In genomic region chr10:50623299-50624153, GRCh38 we compare ENCODE assay signal across 8 cellular contexts. TPM values are rescaled to one million over a fixed set of nuclear protein-coding genes. Genes with fewer than 3 reads are reported as not detected.
DNase-seq lines count a peak whose midpoint lies in the region; ATAC-seq and TF ChIP-seq lines count a peak whose summit lies in the region.

SGMS1 (minus strand) TSS chr10:50623956; CDS start chr10:50344114, 279,842 bp downstream.

- no peak for TF ChIP-seq CTCF in CD4-positive, alpha-beta T cell (IDR thresholded peaks at IDR 0.05)
- TF ChIP-seq CTCF in PC-9 (conservative IDR thresholded peaks at IDR 0.05) (no peak), esophagus muscularis mucosa (IDR thresholded peaks at IDR 0.05) (no peak)

- peak within 1 kb of the TSS; percentile 98 for H3K27ac ChIP-seq in CD4-positive, alpha-beta T cell (ENCODE audit: low read depth, low read length)
- H3K27ac ChIP-seq in PC-9 (peak within 1 kb of the TSS; percentile 89), esophagus muscularis mucosa (replicated peaks in 1 of 4) (peak within 1 kb of the TSS; percentile 96 to 98 (median 98)), muscle layer of duodenum (ENCODE audit: low read length) (peak within 1 kb of the TSS; percentile 100)

- no TSS peak for BruUV-seq in PC-9 (replicated peaks; lab: Mats Ljungman, UMichigan)

- peak within 1 kb of the TSS; percentile 97 for H3K27ac Mint-ChIP-seq in CD4-positive, alpha-beta T cell

- peaks cover 3% of the 10 kb centered on the region for H4K20me1 ChIP-seq in PC-9 (ENCODE audit: insufficient read depth)

- H3K79me2 ChIP-seq in PC-9 (ENCODE audit: low read depth), result peaks cover 56% of the 10 kb centered on the region

- no peaks in the 10 kb centered on the region for H3K9me3 Mint-ChIP-seq in CD4-positive, alpha-beta T cell

- H3F3A ChIP-seq in PC-9 (ENCODE audit: insufficient read depth, low read depth), result peaks cover 30% of the 10 kb centered on the region

- H3K4me1 ChIP-seq in PC-9 (replicated peaks; ENCODE audit: insufficient read depth), result peaks cover 34% of the 10 kb centered on the region
- peaks cover 34 to 51% (median 46%) of the 10 kb centered on the region in 4 donors for H3K4me1 ChIP-seq in esophagus muscularis mucosa
- peaks cover 12 to 42% of the 10 kb centered on the region in 2 donors for H3K4me1 ChIP-seq in muscle layer of duodenum (ENCODE audit: control insufficient read depth in 1 of 2, insufficient read depth in 2 of 2, low read length in 2 of 2)

- TF ChIP-seq EP300 in esophagus muscularis mucosa (IDR thresholded peaks at IDR 0.05), result no peak

- peak within 1 kb of the TSS; percentile 85 for H2AFZ ChIP-seq in PC-9

- CTCF ChIA-PET in CD4-positive, alpha-beta T cell (lab: Charles Lee), result no interaction called here
- CTCF ChIA-PET in PC-9 (lab: Charles Lee), result interaction anchor here (0.6 to 1.1 kb wide), 3 partner anchors 46 to 1046 kb away, joined by 3 to 10 read pairs (median 5); no protein-coding TSS in a partner anchor

- WGBS in esophagus muscularis mucosa, result no CpG with 5 or more reads among the region's 104 CpGs

- peaks cover 50% of the 10 kb centered on the region for H3K4me1 Mint-ChIP-seq in CD4-positive, alpha-beta T cell (ENCODE audit: low read depth)

- peak; percentile 59 to 77 (median 70) for DNase-seq in CD4-positive, alpha-beta T cell
- peak; percentile 51 to 86 for DNase-seq in PC-9
- peak; percentile 72 for DNase-seq in activated T-helper 1 cell treated with Interleukin-2 at 50 U/mL for 16 hours (ENCODE audit: low read depth)
- DNase-seq in esophagus muscularis mucosa (ENCODE audit: extremely low spot score), result peak; percentile 94
- peak; percentile 55 to 80 for DNase-seq in stimulated activated CD8-positive, alpha-beta memory T cell treated with anti-CD3 and anti-CD28 coated beads, Interleukin-7, amount 100 ng/mL, for 4 hours (ENCODE audit: low read depth in 2 of 2)

- POLR2A ChIA-PET in CD4-positive, alpha-beta T cell (lab: Charles Lee), result interaction anchor here (0.8 to 5.2 kb wide), 23 partner anchors 11 to 1085 kb away, joined by 3 to 100 read pairs (median 5); partner anchors contain the start of genes ASAH2B, CSTF2T, ERCC6 and PARG
- POLR2A ChIA-PET in PC-9 (lab: Charles Lee; ENCODE audit: unreplicated experiment), result interaction anchor here (0.5 to 0.7 kb wide), 3 partner anchors 68 to 1649 kb away, joined by 5 to 9 read pairs (median 5); no protein-coding TSS in a partner anchor

- H3K4me2 ChIP-seq in PC-9, result peak within 1 kb of the TSS; percentile 99

- H3K27me3 Mint-ChIP-seq in CD4-positive, alpha-beta T cell, result no peaks in the 10 kb centered on the region

- peaks cover 28% of the 10 kb centered on the region for H3K36me3 Mint-ChIP-seq in CD4-positive, alpha-beta T cell (ENCODE audit: low read depth)

- H3K36me3 ChIP-seq in PC-9 (ENCODE audit: low read depth) (no peaks in the 10 kb centered on the region), esophagus muscularis mucosa (no peaks in the 10 kb centered on the region), muscle layer of duodenum (ENCODE audit: control insufficient read depth in 1 of 2, insufficient read depth in 2 of 2, low read length in 2 of 2) (peaks cover 0 to 9% of the 10 kb centered on the region in 2 donors)

- intact Hi-C loops in CD4-positive, alpha-beta T cell (cut with DNase I, micrococcal nuclease), result loop anchor here (2.0 to 10.0 kb wide), 7 partner anchors 61 to 1089 kb away; partner anchors contain the start of genes CSTF2T (in 1 of the 2), ERCC6 (in 1 of the 2) and WASHC2A (in 1 of the 2)
- intact Hi-C loops in PC-9 (cut with micrococcal nuclease; ENCODE audit: unreplicated experiment) (loop anchor here (1.0 to 5.0 kb wide), 7 partner anchors 19 to 346 kb away; no protein-coding TSS in a partner anchor), esophagus muscularis mucosa (cut with DNase I) (loop anchor here (2.0 to 5.0 kb wide), 3 partner anchors 71 to 206 kb away; no protein-coding TSS in a partner anchor)

- no peaks in the 10 kb centered on the region for H3K9me2 ChIP-seq in PC-9 (ENCODE audit: insufficient read depth)

- TF ChIP-seq POLR2A in esophagus muscularis mucosa (IDR thresholded peaks at IDR 0.05; ENCODE audit: low read depth), result peak; percentile 13

- H3K27me3 ChIP-seq in CD4-positive, alpha-beta T cell (ENCODE audit: control insufficient read depth, insufficient read depth, low read length), result no peaks in the 10 kb centered on the region
- H3K27me3 ChIP-seq in PC-9 (ENCODE audit: insufficient read depth, low read depth) (no peaks in the 10 kb centered on the region), esophagus muscularis mucosa (no peaks in the 10 kb centered on the region), muscle layer of duodenum (ENCODE audit: low read depth, low read length) (no peaks in the 10 kb centered on the region)

- peak; percentile 28 for ATAC-seq in CD4-positive, alpha-beta T cell (ENCODE audit: poor library complexity)
- ATAC-seq in GM19397 (IDR thresholded peaks at IDR 0.05; ENCODE audit: unreplicated experiment) (peak; percentile 36), HG03565 (IDR thresholded peaks at IDR 0.05; ENCODE audit: unreplicated experiment) (peak; percentile 20)

- no peaks in the 10 kb centered on the region for H3K9me3 ChIP-seq in CD4-positive, alpha-beta T cell (ENCODE audit: control insufficient read depth, low read length)
- H3K9me3 ChIP-seq in PC-9 (ENCODE audit: insufficient read depth, low read depth) (no peaks in the 10 kb centered on the region), esophagus muscularis mucosa (no peaks in the 10 kb centered on the region), muscle layer of duodenum (ENCODE audit: control insufficient read depth in 1 of 2, low read length in 2 of 2) (no peaks in the 10 kb centered on the region)

- H3K4me3 ChIP-seq in PC-9 (peak within 1 kb of the TSS; percentile 67), esophagus muscularis mucosa (peak within 1 kb of the TSS; percentile 74 to 89 (median 84)), muscle layer of duodenum (ENCODE audit: low read depth in 1 of 2, low read length in 2 of 2) (peak within 1 kb of the TSS; percentile 78 to 79)

- peak within 1 kb of the TSS; percentile 93 for H3K4me3 Mint-ChIP-seq in CD4-positive, alpha-beta T cell

RNA-seq across cellular contexts. Expression of gene SGMS1, which starts in this region (rescaled TPM):
- 10 to 100 TPM; 24.8 to 25.2 TPM for total RNA-seq in CD4-positive, alpha-beta T cell
- 34.3 and 35.0 TPM in 2 replicates for total RNA-seq in PC-9 (2021)
- 100 to 1,000 TPM in 1 of 4 donors, 10 to 100 TPM in 3; 64.3 to 132 (median 87.0) TPM for total RNA-seq in esophagus muscularis mucosa

Comparison
In these comparisons a context has a peak if more than half of its experiments do, and no peak if none do; other contexts are left out.
1. Peak in every context shown above with its lines: DNase-seq, ATAC-seq, H3K4me3 ChIP-seq and H3K27ac ChIP-seq.